Comparison of ENCODE assay signal across 1 cellular context in the genomic region with DNA sequence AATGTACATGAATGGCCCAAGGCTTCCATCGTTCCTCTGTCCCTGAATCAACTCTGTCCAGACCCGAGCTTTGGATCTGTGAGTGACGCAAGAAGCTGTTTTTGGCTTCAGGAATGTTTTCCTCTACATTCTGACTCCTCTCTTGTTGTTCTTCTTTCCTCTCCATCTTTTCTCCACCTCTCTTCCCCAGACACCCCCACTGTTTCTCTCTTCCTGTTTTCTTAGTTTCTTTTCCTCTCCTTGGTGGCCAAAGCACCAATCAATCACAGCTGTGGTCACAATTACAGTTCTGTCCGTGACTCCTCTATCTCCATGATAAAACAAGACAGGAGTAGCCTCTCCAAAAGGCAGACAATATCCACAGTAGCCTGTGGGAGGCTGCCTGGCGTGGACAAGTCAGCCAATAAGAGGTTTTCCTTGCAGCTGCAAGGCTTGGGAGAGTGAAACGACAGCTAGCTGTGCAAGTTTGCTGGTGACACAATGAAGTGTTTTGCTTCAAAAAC.
TF ChIP-seq lines count a peak whose summit lies in the region.

No MANE protein-coding gene starts in this region.

TF ChIP-seq in HepG2, 621 proteins besides CTCF, POLR2A, EP300 and RAD21 (continued from another document and continues in another):
- TF ChIP-seq SIX1 (CRISPR knock-in tag; IDR thresholded peaks at IDR 0.05; ENCODE audit: borderline replicate concordance) (no peak), ZNF382 (CRISPR knock-in tag; IDR thresholded peaks at IDR 0.05; ENCODE audit: borderline replicate concordance) (no peak), CAMTA2 (CRISPR knock-in tag; IDR thresholded peaks at IDR 0.05; ENCODE audit: borderline replicate concordance) (no peak), ZKSCAN5 (CRISPR knock-in tag; IDR thresholded peaks at IDR 0.05) (no peak), ZNF10 (CRISPR knock-in tag; IDR thresholded peaks at IDR 0.05; ENCODE audit: borderline replicate concordance, low read depth) (no peak), ZNF232 (CRISPR knock-in tag; IDR thresholded peaks at IDR 0.05; ENCODE audit: borderline replicate concordance) (no peak), JUNB (CRISPR knock-in tag; IDR thresholded peaks at IDR 0.05; ENCODE audit: borderline replicate concordance) (0 out of 2 replicates have a peak, but pooled peaks have one; percentile 17), ZBTB3 (CRISPR knock-in tag; IDR thresholded peaks at IDR 0.05; ENCODE audit: borderline replicate concordance, low read depth) (no peak), ZSCAN21 (CRISPR knock-in tag; IDR thresholded peaks at IDR 0.05; ENCODE audit: borderline replicate concordance) (no peak), ZNF761 (CRISPR knock-in tag; conservative IDR thresholded peaks at IDR 0.05) (0 out of 2 replicates have a peak, but pooled peaks have one; percentile 22), ZNF709 (CRISPR knock-in tag; IDR thresholded peaks at IDR 0.05) (no peak), HHEX (CRISPR knock-in tag; IDR thresholded peaks at IDR 0.05) (no peak), NR2C2 (CRISPR knock-in tag; IDR thresholded peaks at IDR 0.05; ENCODE audit: borderline replicate concordance) (0 out of 2 replicates have a peak, but pooled peaks have one; percentile 23), SIX4 (CRISPR knock-in tag; IDR thresholded peaks at IDR 0.05) (no peak), DR1 (CRISPR knock-in tag; IDR thresholded peaks at IDR 0.05) (no peak), REL (CRISPR knock-in tag; conservative IDR thresholded peaks at IDR 0.05) (no peak), TRIM24 (CRISPR knock-in tag; IDR thresholded peaks at IDR 0.05) (0 out of 2 replicates have a peak, but pooled peaks have one; percentile 28), ZNF530 (CRISPR knock-in tag; IDR thresholded peaks at IDR 0.05; ENCODE audit: low read depth) (no peak), SYNCRIP (IDR thresholded peaks at IDR 0.05; ENCODE audit: insufficient read depth, low read depth, low read length) (no peak), ZNF891 (CRISPR knock-in tag; IDR thresholded peaks at IDR 0.05) (no peak), ZNF24 (IDR thresholded peaks at IDR 0.05) (no peak), PPARG (CRISPR knock-in tag; conservative IDR thresholded peaks at IDR 0.05) (0 out of 2 replicates have a peak, but pooled peaks have one; percentile 47), SIN3A (IDR thresholded peaks at IDR 0.05; ENCODE audit: borderline replicate concordance, low read depth, low read length) (no peak), NRL (CRISPR knock-in tag; IDR thresholded peaks at IDR 0.05; ENCODE audit: borderline replicate concordance) (no peak), ZNF788 (CRISPR knock-in tag; IDR thresholded peaks at IDR 0.05; ENCODE audit: borderline replicate concordance) (no peak), CC2D1A (CRISPR knock-in tag; IDR thresholded peaks at IDR 0.05) (no peak), ZBTB38 (CRISPR knock-in tag; IDR thresholded peaks at IDR 0.05) (no peak), ZNF569 (CRISPR knock-in tag; IDR thresholded peaks at IDR 0.05; ENCODE audit: borderline replicate concordance) (no peak), ZFP41 (CRISPR knock-in tag; IDR thresholded peaks at IDR 0.05; ENCODE audit: borderline replicate concordance) (no peak), CHD2 (IDR thresholded peaks at IDR 0.05; ENCODE audit: low read depth, low read length) (no peak), FOXC1 (CRISPR knock-in tag; IDR thresholded peaks at IDR 0.05; ENCODE audit: borderline replicate concordance) (no peak), MYNN (CRISPR knock-in tag; IDR thresholded peaks at IDR 0.05; ENCODE audit: low read depth) (no peak), NKX3-1 (CRISPR knock-in tag; IDR thresholded peaks at IDR 0.05) (no peak), ZNF329 (CRISPR knock-in tag; IDR thresholded peaks at IDR 0.05; ENCODE audit: low read depth) (no peak), U2AF2 (IDR thresholded peaks at IDR 0.05; ENCODE audit: low read depth, low read length) (no peak)
- TF ChIP-seq, protein P1, sequence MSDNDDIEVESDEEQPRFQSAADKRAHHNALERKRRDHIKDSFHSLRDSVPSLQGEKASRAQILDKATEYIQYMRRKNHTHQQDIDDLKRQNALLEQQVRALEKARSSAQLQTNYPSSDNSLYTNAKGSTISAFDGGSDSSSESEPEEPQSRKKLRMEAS (IDR thresholded peaks at IDR 0.05) = no peak; the same call in 1 of the 2 replicates
- TF ChIP-seq, protein P2, sequence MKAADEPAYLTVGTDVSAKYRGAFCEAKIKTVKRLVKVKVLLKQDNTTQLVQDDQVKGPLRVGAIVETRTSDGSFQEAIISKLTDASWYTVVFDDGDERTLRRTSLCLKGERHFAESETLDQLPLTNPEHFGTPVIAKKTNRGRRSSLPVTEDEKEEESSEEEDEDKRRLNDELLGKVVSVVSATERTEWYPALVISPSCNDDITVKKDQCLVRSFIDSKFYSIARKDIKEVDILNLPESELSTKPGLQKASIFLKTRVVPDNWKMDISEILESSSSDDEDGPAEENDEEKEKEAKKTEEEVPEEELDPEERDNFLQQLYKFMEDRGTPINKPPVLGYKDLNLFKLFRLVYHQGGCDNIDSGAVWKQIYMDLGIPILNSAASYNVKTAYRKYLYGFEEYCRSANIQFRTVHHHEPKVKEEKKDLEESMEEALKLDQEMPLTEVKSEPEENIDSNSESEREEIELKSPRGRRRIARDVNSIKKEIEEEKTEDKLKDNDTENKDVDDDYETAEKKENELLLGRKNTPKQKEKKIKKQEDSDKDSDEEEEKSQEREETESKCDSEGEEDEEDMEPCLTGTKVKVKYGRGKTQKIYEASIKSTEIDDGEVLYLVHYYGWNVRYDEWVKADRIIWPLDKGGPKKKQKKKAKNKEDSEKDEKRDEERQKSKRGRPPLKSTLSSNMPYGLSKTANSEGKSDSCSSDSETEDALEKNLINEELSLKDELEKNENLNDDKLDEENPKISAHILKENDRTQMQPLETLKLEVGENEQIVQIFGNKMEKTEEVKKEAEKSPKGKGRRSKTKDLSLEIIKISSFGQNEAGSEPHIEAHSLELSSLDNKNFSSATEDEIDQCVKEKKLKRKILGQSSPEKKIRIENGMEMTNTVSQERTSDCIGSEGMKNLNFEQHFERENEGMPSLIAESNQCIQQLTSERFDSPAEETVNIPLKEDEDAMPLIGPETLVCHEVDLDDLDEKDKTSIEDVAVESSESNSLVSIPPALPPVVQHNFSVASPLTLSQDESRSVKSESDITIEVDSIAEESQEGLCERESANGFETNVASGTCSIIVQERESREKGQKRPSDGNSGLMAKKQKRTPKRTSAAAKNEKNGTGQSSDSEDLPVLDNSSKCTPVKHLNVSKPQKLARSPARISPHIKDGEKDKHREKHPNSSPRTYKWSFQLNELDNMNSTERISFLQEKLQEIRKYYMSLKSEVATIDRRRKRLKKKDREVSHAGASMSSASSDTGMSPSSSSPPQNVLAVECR (CRISPR knock-in tag; IDR thresholded peaks at IDR 0.05; ENCODE audit: borderline replicate concordance) = 0 out of 2 replicates have a peak, but pooled peaks have one; percentile 39
- TF ChIP-seq, protein P3, sequence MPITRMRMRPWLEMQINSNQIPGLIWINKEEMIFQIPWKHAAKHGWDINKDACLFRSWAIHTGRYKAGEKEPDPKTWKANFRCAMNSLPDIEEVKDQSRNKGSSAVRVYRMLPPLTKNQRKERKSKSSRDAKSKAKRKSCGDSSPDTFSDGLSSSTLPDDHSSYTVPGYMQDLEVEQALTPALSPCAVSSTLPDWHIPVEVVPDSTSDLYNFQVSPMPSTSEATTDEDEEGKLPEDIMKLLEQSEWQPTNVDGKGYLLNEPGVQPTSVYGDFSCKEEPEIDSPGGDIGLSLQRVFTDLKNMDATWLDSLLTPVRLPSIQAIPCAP (CRISPR knock-in tag; IDR thresholded peaks at IDR 0.05; ENCODE audit: low read depth) = no peak
- TF ChIP-seq, protein P4, sequence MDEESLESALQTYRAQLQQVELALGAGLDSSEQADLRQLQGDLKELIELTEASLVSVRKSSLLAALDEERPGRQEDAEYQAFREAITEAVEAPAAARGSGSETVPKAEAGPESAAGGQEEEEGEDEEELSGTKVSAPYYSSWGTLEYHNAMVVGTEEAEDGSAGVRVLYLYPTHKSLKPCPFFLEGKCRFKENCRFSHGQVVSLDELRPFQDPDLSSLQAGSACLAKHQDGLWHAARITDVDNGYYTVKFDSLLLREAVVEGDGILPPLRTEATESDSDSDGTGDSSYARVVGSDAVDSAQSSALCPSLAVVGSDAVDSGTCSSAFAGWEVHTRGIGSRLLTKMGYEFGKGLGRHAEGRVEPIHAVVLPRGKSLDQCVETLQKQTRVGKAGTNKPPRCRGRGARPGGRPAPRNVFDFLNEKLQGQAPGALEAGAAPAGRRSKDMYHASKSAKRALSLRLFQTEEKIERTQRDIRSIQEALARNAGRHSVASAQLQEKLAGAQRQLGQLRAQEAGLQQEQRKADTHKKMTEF (CRISPR knock-in tag; IDR thresholded peaks at IDR 0.05) = peak; percentile 57
- TF ChIP-seq, protein P5, sequence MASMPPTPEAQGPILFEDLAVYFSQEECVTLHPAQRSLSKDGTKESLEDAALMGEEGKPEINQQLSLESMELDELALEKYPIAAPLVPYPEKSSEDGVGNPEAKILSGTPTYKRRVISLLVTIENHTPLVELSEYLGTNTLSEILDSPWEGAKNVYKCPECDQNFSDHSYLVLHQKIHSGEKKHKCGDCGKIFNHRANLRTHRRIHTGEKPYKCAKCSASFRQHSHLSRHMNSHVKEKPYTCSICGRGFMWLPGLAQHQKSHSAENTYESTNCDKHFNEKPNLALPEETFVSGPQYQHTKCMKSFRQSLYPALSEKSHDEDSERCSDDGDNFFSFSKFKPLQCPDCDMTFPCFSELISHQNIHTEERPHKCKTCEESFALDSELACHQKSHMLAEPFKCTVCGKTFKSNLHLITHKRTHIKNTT (CRISPR knock-in tag; IDR thresholded peaks at IDR 0.05) = no peak
- TF ChIP-seq, protein P6, sequence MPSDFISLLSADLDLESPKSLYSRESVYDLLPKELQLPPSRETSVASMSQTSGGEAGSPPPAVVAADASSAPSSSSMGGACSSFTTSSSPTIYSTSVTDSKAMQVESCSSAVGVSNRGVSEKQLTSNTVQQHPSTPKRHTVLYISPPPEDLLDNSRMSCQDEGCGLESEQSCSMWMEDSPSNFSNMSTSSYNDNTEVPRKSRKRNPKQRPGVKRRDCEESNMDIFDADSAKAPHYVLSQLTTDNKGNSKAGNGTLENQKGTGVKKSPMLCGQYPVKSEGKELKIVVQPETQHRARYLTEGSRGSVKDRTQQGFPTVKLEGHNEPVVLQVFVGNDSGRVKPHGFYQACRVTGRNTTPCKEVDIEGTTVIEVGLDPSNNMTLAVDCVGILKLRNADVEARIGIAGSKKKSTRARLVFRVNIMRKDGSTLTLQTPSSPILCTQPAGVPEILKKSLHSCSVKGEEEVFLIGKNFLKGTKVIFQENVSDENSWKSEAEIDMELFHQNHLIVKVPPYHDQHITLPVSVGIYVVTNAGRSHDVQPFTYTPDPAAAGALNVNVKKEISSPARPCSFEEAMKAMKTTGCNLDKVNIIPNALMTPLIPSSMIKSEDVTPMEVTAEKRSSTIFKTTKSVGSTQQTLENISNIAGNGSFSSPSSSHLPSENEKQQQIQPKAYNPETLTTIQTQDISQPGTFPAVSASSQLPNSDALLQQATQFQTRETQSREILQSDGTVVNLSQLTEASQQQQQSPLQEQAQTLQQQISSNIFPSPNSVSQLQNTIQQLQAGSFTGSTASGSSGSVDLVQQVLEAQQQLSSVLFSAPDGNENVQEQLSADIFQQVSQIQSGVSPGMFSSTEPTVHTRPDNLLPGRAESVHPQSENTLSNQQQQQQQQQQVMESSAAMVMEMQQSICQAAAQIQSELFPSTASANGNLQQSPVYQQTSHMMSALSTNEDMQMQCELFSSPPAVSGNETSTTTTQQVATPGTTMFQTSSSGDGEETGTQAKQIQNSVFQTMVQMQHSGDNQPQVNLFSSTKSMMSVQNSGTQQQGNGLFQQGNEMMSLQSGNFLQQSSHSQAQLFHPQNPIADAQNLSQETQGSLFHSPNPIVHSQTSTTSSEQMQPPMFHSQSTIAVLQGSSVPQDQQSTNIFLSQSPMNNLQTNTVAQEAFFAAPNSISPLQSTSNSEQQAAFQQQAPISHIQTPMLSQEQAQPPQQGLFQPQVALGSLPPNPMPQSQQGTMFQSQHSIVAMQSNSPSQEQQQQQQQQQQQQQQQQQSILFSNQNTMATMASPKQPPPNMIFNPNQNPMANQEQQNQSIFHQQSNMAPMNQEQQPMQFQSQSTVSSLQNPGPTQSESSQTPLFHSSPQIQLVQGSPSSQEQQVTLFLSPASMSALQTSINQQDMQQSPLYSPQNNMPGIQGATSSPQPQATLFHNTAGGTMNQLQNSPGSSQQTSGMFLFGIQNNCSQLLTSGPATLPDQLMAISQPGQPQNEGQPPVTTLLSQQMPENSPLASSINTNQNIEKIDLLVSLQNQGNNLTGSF (CRISPR knock-in tag; IDR thresholded peaks at IDR 0.05) = no peak
- TF ChIP-seq, protein P7, sequence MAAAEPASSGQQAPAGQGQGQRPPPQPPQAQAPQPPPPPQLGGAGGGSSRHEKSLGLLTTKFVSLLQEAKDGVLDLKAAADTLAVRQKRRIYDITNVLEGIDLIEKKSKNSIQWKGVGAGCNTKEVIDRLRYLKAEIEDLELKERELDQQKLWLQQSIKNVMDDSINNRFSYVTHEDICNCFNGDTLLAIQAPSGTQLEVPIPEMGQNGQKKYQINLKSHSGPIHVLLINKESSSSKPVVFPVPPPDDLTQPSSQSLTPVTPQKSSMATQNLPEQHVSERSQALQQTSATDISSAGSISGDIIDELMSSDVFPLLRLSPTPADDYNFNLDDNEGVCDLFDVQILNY (CRISPR knock-in tag; conservative IDR thresholded peaks at IDR 0.05) = no peak
- TF ChIP-seq, protein P8, sequence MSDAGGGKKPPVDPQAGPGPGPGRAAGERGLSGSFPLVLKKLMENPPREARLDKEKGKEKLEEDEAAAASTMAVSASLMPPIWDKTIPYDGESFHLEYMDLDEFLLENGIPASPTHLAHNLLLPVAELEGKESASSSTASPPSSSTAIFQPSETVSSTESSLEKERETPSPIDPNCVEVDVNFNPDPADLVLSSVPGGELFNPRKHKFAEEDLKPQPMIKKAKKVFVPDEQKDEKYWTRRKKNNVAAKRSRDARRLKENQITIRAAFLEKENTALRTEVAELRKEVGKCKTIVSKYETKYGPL (CRISPR knock-in tag; IDR thresholded peaks at IDR 0.05) = no peak
- TF ChIP-seq, protein P9, sequence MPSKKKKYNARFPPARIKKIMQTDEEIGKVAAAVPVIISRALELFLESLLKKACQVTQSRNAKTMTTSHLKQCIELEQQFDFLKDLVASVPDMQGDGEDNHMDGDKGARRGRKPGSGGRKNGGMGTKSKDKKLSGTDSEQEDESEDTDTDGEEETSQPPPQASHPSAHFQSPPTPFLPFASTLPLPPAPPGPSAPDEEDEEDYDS (CRISPR knock-in tag; IDR thresholded peaks at IDR 0.05) = peak; percentile 56
- TF ChIP-seq, protein P10, sequence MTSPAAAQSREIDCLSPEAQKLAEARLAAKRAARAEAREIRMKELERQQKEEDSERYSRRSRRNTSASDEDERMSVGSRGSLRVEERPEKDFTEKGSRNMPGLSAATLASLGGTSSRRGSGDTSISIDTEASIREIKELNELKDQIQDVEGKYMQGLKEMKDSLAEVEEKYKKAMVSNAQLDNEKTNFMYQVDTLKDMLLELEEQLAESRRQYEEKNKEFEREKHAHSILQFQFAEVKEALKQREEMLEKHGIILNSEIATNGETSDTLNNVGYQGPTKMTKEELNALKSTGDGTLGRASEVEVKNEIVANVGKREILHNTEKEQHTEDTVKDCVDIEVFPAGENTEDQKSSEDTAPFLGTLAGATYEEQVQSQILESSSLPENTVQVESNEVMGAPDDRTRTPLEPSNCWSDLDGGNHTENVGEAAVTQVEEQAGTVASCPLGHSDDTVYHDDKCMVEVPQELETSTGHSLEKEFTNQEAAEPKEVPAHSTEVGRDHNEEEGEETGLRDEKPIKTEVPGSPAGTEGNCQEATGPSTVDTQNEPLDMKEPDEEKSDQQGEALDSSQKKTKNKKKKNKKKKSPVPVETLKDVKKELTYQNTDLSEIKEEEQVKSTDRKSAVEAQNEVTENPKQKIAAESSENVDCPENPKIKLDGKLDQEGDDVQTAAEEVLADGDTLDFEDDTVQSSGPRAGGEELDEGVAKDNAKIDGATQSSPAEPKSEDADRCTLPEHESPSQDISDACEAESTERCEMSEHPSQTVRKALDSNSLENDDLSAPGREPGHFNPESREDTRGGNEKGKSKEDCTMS (CRISPR knock-in tag; conservative IDR thresholded peaks at IDR 0.05) = no peak
